In genomic region chr6:129631070-129631469, GRCh38 we compare ENCODE assay signal across 21 cellular contexts.
DNase-seq lines count a peak whose midpoint lies in the region; ATAC-seq, FAIRE-seq and TF ChIP-seq lines count a peak whose summit lies in the region.
"Had no signal": no experiment of that assay in that cellular context is flagged by ENCODE, and none has a peak within 500 bp of the region (broad histone marks: within the 10 kb centered on the region; RNA-seq: fewer than 3 reads in every experiment).

No MANE protein-coding gene starts in this region.

- H3K9me3 ChIP-seq in HepG2 (ENCODE audit: low read length) (no peaks in the 10 kb centered on the region), right lobe of liver (no peaks in the 10 kb centered on the region)
- H3K9me3 ChIP-seq: BLaER1 had no signal

- POLR2A ChIA-PET in HepG2 (lab: Yijun Ruan, JAX) = interaction anchor here (1.6 kb wide), 1 partner anchor 79 kb away, joined by 6 read pairs; the partner anchor contains the start of gene ARHGAP18

- BruUV-seq in HepG2 (replicated peaks; lab: Mats Ljungman, UMichigan) = no TSS peak

- no peaks in the 10 kb centered on the region for H3F3A ChIP-seq in GM23338 (replicated peaks; ENCODE audit: low read depth)

- H3K4me2 ChIP-seq in HepG2 (ENCODE audit: low read depth, low read length) (no peak overlapping the region), GM23338 (no peak overlapping the region)
- H3K4me2 ChIP-seq: BLaER1 had no signal

- H3K4me1 ChIP-seq in HepG2 (ENCODE audit: insufficient read depth, low read length) (peaks cover 19% of the 10 kb centered on the region), right lobe of liver (no peaks in the 10 kb centered on the region), GM23338 (ENCODE audit: insufficient read depth) (no peaks in the 10 kb centered on the region)
- H3K4me1 ChIP-seq: BLaER1 had no signal

- CTCF ChIA-PET in HepG2 (lab: Yijun Ruan, JAX; ENCODE audit: low intra/inter-chr PET ratio, low total read pairs) = no interaction called here

- H3K9me3 Mint-ChIP-seq in GM23338 = no peaks in the 10 kb centered on the region
- H3K9me3 Mint-ChIP-seq: CD14-positive monocyte; CD4-positive, alpha-beta memory T cell had no signal

- H3K27me3 Mint-ChIP-seq in GM23338 (ENCODE audit: insufficient read depth, low read depth, poor library complexity) = no peaks in the 10 kb centered on the region
- H3K27me3 Mint-ChIP-seq: CD4-positive, alpha-beta memory T cell had no signal

- in situ Hi-C loops in HepG2 (cut with HindIII; ENCODE audit: extremely low pct_ligation_motif_present, low pct_unique_long_range_greater_than_20kb) = no loop called here

- no peak for TF ChIP-seq RAD21 in HepG2 (CRISPR knock-in tag; IDR thresholded peaks at IDR 0.05)

- no peak overlapping the region for H3K4me3 ChIP-seq in HepG2 (replicated peaks in 1 of 3; ENCODE audit: insufficient read depth in 1 of 3, low read depth in 2 of 3, low read length in 3 of 3)
- H3K4me3 ChIP-seq in right lobe of liver = no peak overlapping the region
- H3K4me3 ChIP-seq in GM23338 = no peak overlapping the region
- H3K4me3 ChIP-seq: BLaER1, GM23248 had no signal

- no peak overlapping the region for H3K27ac ChIP-seq in HepG2 (ENCODE audit: extremely low read length, insufficient read depth, low read length)
- H3K27ac ChIP-seq in right lobe of liver = no peak overlapping the region
- H3K27ac ChIP-seq in GM23338 (ENCODE audit: low read depth) = no peak overlapping the region
- H3K27ac ChIP-seq: BLaER1, GM23248, HL-60 had no signal

- ATAC-seq in HepG2 (no peak), right lobe of liver (no peak), GM23338 (no peak), GM21360 (IDR thresholded peaks at IDR 0.05; ENCODE audit: unreplicated experiment) (no peak)

- H3K36me3 Mint-ChIP-seq in GM23338 (ENCODE audit: low read depth) = no peaks in the 10 kb centered on the region

- 95% methylated on average over 3 of the region's 3 CpGs for WGBS in HepG2 (ENCODE audit: low lambda C conversion rate)
- 70% methylated on average over 3 of the region's 3 CpGs for WGBS in right lobe of liver (ENCODE audit: insufficient coverage, low coverage, low lambda C conversion rate, missing lambda C conversion rate)

- H3K79me2 ChIP-seq in HepG2 (ENCODE audit: insufficient read depth, low read length) (no peaks in the 10 kb centered on the region), GM23338 (replicated peaks; ENCODE audit: insufficient read depth) (no peaks in the 10 kb centered on the region)

- H3K27me3 ChIP-seq in HepG2 (ENCODE audit: control insufficient read depth in 1 of 2, insufficient read depth in 2 of 2, low read length in 2 of 2) (no peaks in the 10 kb centered on the region), right lobe of liver (no peaks in the 10 kb centered on the region), GM23338 (ENCODE audit: insufficient read depth) (no peaks in the 10 kb centered on the region)
- H3K27me3 ChIP-seq: BLaER1 had no signal

- intact Hi-C loops in HepG2 (cut with micrococcal nuclease; ENCODE audit: unreplicated experiment) = no loop called here
- intact Hi-C loops in right lobe of liver (cut with DNase I) = no loop called here

- no peak for TF ChIP-seq EP300 in HepG2 (IDR thresholded peaks at IDR 0.05; ENCODE audit: low read depth in 2 of 2, low read length in 2 of 2)
- TF ChIP-seq EP300 in HepG2 (CRISPR knock-in tag; IDR thresholded peaks at IDR 0.05; ENCODE audit: borderline replicate concordance) = no peak

- TF ChIP-seq POLR2A in HepG2 (IDR thresholded peaks at IDR 0.05; ENCODE audit: insufficient read depth in 1 of 2, low read depth in 2 of 2, low read length in 2 of 2) (no peak), right lobe of liver (IDR thresholded peaks at IDR 0.05) (no peak)

- DNase-seq in activated CD4-positive, alpha-beta T cell treated with anti-CD3 and anti-CD28 coated beads for 48 hours = peak; percentile 6
- DNase-seq in activated CD4-positive, alpha-beta T cell treated with anti-CD3 and anti-CD28 coated beads for 1 hour = no peak
- DNase-seq in HepG2 (ENCODE audit: low spot score) (no peak), right lobe of liver (no peak), GM23338 (ENCODE audit: low spot score) (no peak), renal cortical epithelial cell (ENCODE audit: low read depth) (peak; percentile 29)
- DNase-seq in effector CD4-positive, alpha-beta T cell = no peak
- DNase-seq: 8988T; Calu3; CD4-positive, alpha-beta memory T cell; DMS79 treated with DMSO at 0.1 percent for 48 hours; GF-D8; GM23248; HCEC 1CT; IMR-90 had no signal

- no peak overlapping the region for H2AFZ ChIP-seq in HepG2 (ENCODE audit: low read length)
- H2AFZ ChIP-seq in GM23338 = no peak overlapping the region
- H2AFZ ChIP-seq: GM23248 had no signal

- no peak for TF ChIP-seq CTCF in HepG2 (CRISPR knock-in tag; IDR thresholded peaks at IDR 0.05)
- TF ChIP-seq CTCF in right lobe of liver (IDR thresholded peaks at IDR 0.05) = no peak
- TF ChIP-seq CTCF in GM23338 (conservative IDR thresholded peaks at IDR 0.05; ENCODE audit: low read depth in 2 of 2) = no peak

- no peaks in the 10 kb centered on the region for H3K9me2 ChIP-seq in GM23338 (ENCODE audit: insufficient read depth)

- H3K4me1 Mint-ChIP-seq in GM23338 = 0 out of 3 replicates have a peak, but pooled peaks cover 5% of the 10 kb centered on the region
- H3K4me1 Mint-ChIP-seq: CD14-positive monocyte had no signal

- no peak overlapping the region for H3K4me3 Mint-ChIP-seq in GM23338
- H3K4me3 Mint-ChIP-seq: CD14-positive monocyte; CD4-positive, alpha-beta memory T cell had no signal

- H4K20me1 ChIP-seq in HepG2 (ENCODE audit: insufficient read depth, low read length) (no peaks in the 10 kb centered on the region; the same call in 1 of the 2 replicates), GM23338 (replicated peaks; ENCODE audit: insufficient read depth) (no peaks in the 10 kb centered on the region)
- H4K20me1 ChIP-seq: BLaER1 had no signal

- no peak overlapping the region for H3K9ac ChIP-seq in HepG2 (ENCODE audit: insufficient read depth, low read depth, low read length)
- H3K9ac ChIP-seq: BLaER1, GM23248 had no signal

- H3K36me3 ChIP-seq in HepG2 (replicated peaks in 1 of 2; ENCODE audit: control insufficient read depth in 1 of 2, insufficient read depth in 2 of 2, low read length in 2 of 2) (peaks cover 19 to 73% of the 10 kb centered on the region in 2 experiments), right lobe of liver (no peaks in the 10 kb centered on the region), GM23338 (ENCODE audit: insufficient read depth) (no peaks in the 10 kb centered on the region)

- FAIRE-seq in HepG2 (lab: Jason Lieb, UNC) = no peak
- FAIRE-seq: GM19239, H54 had no signal

- peak overlapping the region; percentile 36; the same call in 1 of the 2 replicates for H3K27ac Mint-ChIP-seq in GM23338
- H3K27ac Mint-ChIP-seq: CD14-positive monocyte had no signal

TF ChIP-seq in HepG2, 621 proteins besides CTCF, POLR2A, EP300 and RAD21:
- 0 out of 2 replicates have a peak, but pooled peaks have one; percentile 42 for TF ChIP-seq ELF4 (CRISPR knock-in tag; IDR thresholded peaks at IDR 0.05; ENCODE audit: borderline replicate concordance)
- TF ChIP-seq ZNF678 (CRISPR knock-in tag; IDR thresholded peaks at IDR 0.05) = no peak
- 0 out of 2 replicates have a peak, but pooled peaks have one; percentile 10 for TF ChIP-seq KAT8 (CRISPR knock-in tag; IDR thresholded peaks at IDR 0.05)

TF ChIP-seq in GM23338, 12 proteins besides CTCF, POLR2A, EP300 and RAD21 (continues in another document):
- TF ChIP-seq REST (IDR thresholded peaks at IDR 0.05; ENCODE audit: unreplicated experiment) = no peak
- no peak for TF ChIP-seq NANOG (IDR thresholded peaks at IDR 0.05; ENCODE audit: borderline replicate concordance)
- TF ChIP-seq JUNB (IDR thresholded peaks at IDR 0.05; ENCODE audit: unreplicated experiment) = no peak
- no peak for TF ChIP-seq EZH2 (IDR thresholded peaks at IDR 0.05; ENCODE audit: low read depth, unreplicated experiment)
- TF ChIP-seq EZH2phosphoT487 (IDR thresholded peaks at IDR 0.05; ENCODE audit: unreplicated experiment) = no peak
- TF ChIP-seq ZNF114 (CRISPR knock-in tag; IDR thresholded peaks at IDR 0.05) = no peak
- no peak for TF ChIP-seq ETS1 (IDR thresholded peaks at IDR 0.05)
- no peak for TF ChIP-seq CREB1 (CRISPR knock-in tag; IDR thresholded peaks at IDR 0.05; ENCODE audit: low read depth)
- no peak for TF ChIP-seq POLR2AphosphoS5 (IDR thresholded peaks at IDR 0.05; ENCODE audit: low read depth)
- no peak for TF ChIP-seq ZNF331 (CRISPR knock-in tag; IDR thresholded peaks at IDR 0.05; ENCODE audit: low read depth)
- TF ChIP-seq STAT1 (IDR thresholded peaks at IDR 0.05; ENCODE audit: unreplicated experiment) = no peak

Comparison
In these comparisons a context has a peak if more than half of its experiments do, and no peak if none do; other contexts are left out.
1. DNase-seq: peak in activated CD4-positive, alpha-beta T cell treated with anti-CD3 and anti-CD28 coated beads for 48 hours (single experiment) and renal cortical epithelial cell (single experiment); none in activated CD4-positive, alpha-beta T cell treated with anti-CD3 and anti-CD28 coated beads for 1 hour (single experiment), HepG2 (single experiment), right lobe of liver (0 of 3), GM23338 (single experiment) and effector CD4-positive, alpha-beta T cell (single experiment).